ENCODE assay signal across 22 cellular contexts in genomic region chr1:17244826-17245740, GRCh38. TPM values are rescaled to one million over a fixed set of nuclear protein-coding genes. Genes with fewer than 3 reads are reported as not detected.
DNase-seq lines count a peak whose midpoint lies in the region; ATAC-seq and TF ChIP-seq lines count a peak whose summit lies in the region.
"Had no signal": no experiment of that assay in that cellular context is flagged by ENCODE, and none has a peak within 500 bp of the region (broad histone marks: within the 10 kb centered on the region; RNA-seq: fewer than 3 reads in every experiment).

No MANE protein-coding gene starts in this region.

- no peaks in the 10 kb centered on the region for H3K9me3 ChIP-seq in neuronal stem cell (replicated peaks in 1 of 2; ENCODE audit: control insufficient read depth in 2 of 2, insufficient read depth in 1 of 2, low read depth in 1 of 2, low read length in 2 of 2)
- H3K9me3 ChIP-seq in ascending aorta = no peaks in the 10 kb centered on the region
- H3K9me3 ChIP-seq: heart left ventricle had no signal

- no peak overlapping the region for H2BK5ac ChIP-seq in neuronal stem cell (ENCODE audit: low read length)

- H3K4ac ChIP-seq in neuronal stem cell (ENCODE audit: low read length) = peak overlapping the region; percentile 71

- intact Hi-C loops in ascending aorta (cut with DNase I) = no loop called here

- H3K9ac ChIP-seq in neuronal stem cell (ENCODE audit: low read depth, low read length, poor library complexity) = peak overlapping the region; percentile 55

- peaks cover 3 to 21% of the 10 kb centered on the region in 2 donors for H3K4me1 ChIP-seq in neuronal stem cell (ENCODE audit: control insufficient read depth in 2 of 2, insufficient read depth in 1 of 2, low read depth in 1 of 2, low read length in 2 of 2)
- H3K4me1 ChIP-seq in ascending aorta = no peaks in the 10 kb centered on the region
- H3K4me1 ChIP-seq: heart left ventricle had no signal

- H3K27ac ChIP-seq in neuronal stem cell (replicated peaks; ENCODE audit: low read length) (no peak overlapping the region), ascending aorta (no peak overlapping the region)
- H3K27ac ChIP-seq: epithelial cell of prostate, heart left ventricle had no signal

- no peak overlapping the region for H4K8ac ChIP-seq in neuronal stem cell (ENCODE audit: low read depth, low read length)

- H2AFZ ChIP-seq in neuronal stem cell (ENCODE audit: low read length) = peak overlapping the region; percentile 18

- H3K27me3 Mint-ChIP-seq in effector memory CD8-positive, alpha-beta T cell = peaks cover 23 to 68% of the 10 kb centered on the region in 2 donors

- no peaks in the 10 kb centered on the region for H3K36me3 ChIP-seq in neuronal stem cell (replicated peaks in 1 of 2; ENCODE audit: control insufficient read depth in 2 of 2, insufficient read depth in 2 of 2, low read length in 2 of 2)
- H3K36me3 ChIP-seq in ascending aorta = no peaks in the 10 kb centered on the region
- H3K36me3 ChIP-seq: heart left ventricle had no signal

- H4K91ac ChIP-seq in neuronal stem cell (ENCODE audit: low read depth, low read length, poor library complexity) = no peak overlapping the region

- H3K4me1 Mint-ChIP-seq in effector memory CD8-positive, alpha-beta T cell (ENCODE audit: low read depth in 2 of 2) = peaks cover 0 to 2% of the 10 kb centered on the region in 2 donors
- H3K4me1 Mint-ChIP-seq: activated naive CD8-positive, alpha-beta T cell treated with anti-CD3 and anti-CD28 coated beads, Interleukin-2, amount 10 ng/mL, durations not matched to agents 7 days and 5 days; T-cell had no signal

- H3K4me3 ChIP-seq in neuronal stem cell (ENCODE audit: low read length in 2 of 2) = no peak overlapping the region
- no peak overlapping the region for H3K4me3 ChIP-seq in ascending aorta
- H3K4me3 ChIP-seq: heart left ventricle had no signal

- H3K18ac ChIP-seq in neuronal stem cell (ENCODE audit: low read length) = peak overlapping the region; percentile 83

- H3K9me3 Mint-ChIP-seq in effector memory CD8-positive, alpha-beta T cell = no peaks in the 10 kb centered on the region
- H3K9me3 Mint-ChIP-seq: activated naive CD8-positive, alpha-beta T cell treated with anti-CD3 and anti-CD28 coated beads, Interleukin-2, amount 10 ng/mL, durations not matched to agents 7 days and 5 days; natural killer cell treated with Interleukin-12 subunit alpha and Interleukin-12 subunit beta and Interleukin-15 and Interleukin-18, amount 100 ng/mL, for 72 hours; T-cell had no signal

- H3K4me2 ChIP-seq in neuronal stem cell (ENCODE audit: insufficient read depth, low read length, poor library complexity, severe bottlenecking) = no peak overlapping the region

- H3K23ac ChIP-seq in neuronal stem cell (ENCODE audit: low read depth, low read length, poor library complexity) = no peak overlapping the region

- no peak for TF ChIP-seq CTCF in ascending aorta (IDR thresholded peaks at IDR 0.05)

- ATAC-seq in GM19455 (IDR thresholded peaks at IDR 0.05; ENCODE audit: unreplicated experiment) = no peak
- ATAC-seq in effector memory CD8-positive, alpha-beta T cell (replicated peaks) = no peak
- ATAC-seq: activated CD4-positive, CD25-positive, alpha-beta regulatory T cell treated with anti-CD3 and anti-CD28 coated beads, Interleukin-2, amount 50 U/mL, for 24 hours; heart left ventricle; left cardiac atrium; natural killer cell treated with Interleukin-12 subunit alpha and Interleukin-12 subunit beta and Interleukin-15 and Interleukin-18, amount 100 ng/mL, for 72 hours; T-cell had no signal

- no peak overlapping the region for H3K4me3 Mint-ChIP-seq in effector memory CD8-positive, alpha-beta T cell
- H3K4me3 Mint-ChIP-seq: activated naive CD8-positive, alpha-beta T cell treated with anti-CD3 and anti-CD28 coated beads, Interleukin-2, amount 10 ng/mL, durations not matched to agents 7 days and 5 days; CD14-positive monocyte; natural killer cell treated with Interleukin-12 subunit alpha and Interleukin-12 subunit beta and Interleukin-15 and Interleukin-18, amount 100 ng/mL, for 72 hours; T-cell had no signal

- no CpG with 5 or more reads among the region's 14 CpGs for WGBS in neuronal stem cell (ENCODE audit: extremely low coverage in 2 of 2, insufficient read length in 2 of 2, insufficient replicate concordance in 1 of 2), 2 donors

- DNase-seq in DMS53 (lab: John Stamatoyannopoulos, UW) (peak; percentile 15), DMS53 treated with DMSO at 0.1 percent for 48 hours (lab: John Stamatoyannopoulos, UW; ENCODE audit: unreplicated experiment) (no peak), NCI-H1694 treated with DMSO at 0.1 percent for 48 hours (lab: John Stamatoyannopoulos, UW) (peak; percentile 66), ecto neural progenitor cell (ENCODE audit: low spot score) (peak; percentile 61), neuronal stem cell (ENCODE audit: low spot score) (no peak), ascending aorta (ENCODE audit: low spot score in 2 of 2) (no peak)
- DNase-seq in effector memory CD8-positive, alpha-beta T cell = no peak
- DNase-seq: 8988T; activated naive CD8-positive, alpha-beta T cell treated with anti-CD3 and anti-CD28 coated beads, Interleukin-2, amount 10 ng/mL, durations not matched to agents 7 days and 5 days; activated T-cell treated with anti-CD3 and anti-CD28 coated beads for 4 hours; heart left ventricle; KG1; left cardiac atrium; NCI-H187 treated with DMSO at 0.1 percent for 48 hours; stimulated activated naive CD4-positive, alpha-beta T cell treated with Interleukin-2 at 50 U/mL for 16 hours; T-cell had no signal

- H3K27me3 ChIP-seq in neuronal stem cell (ENCODE audit: control insufficient read depth in 3 of 3, insufficient read depth in 3 of 3, low read depth in 1 of 3, low read length in 3 of 3) (peaks cover 0 to 50% (median 0%) of the 10 kb centered on the region in 3 experiments), ascending aorta (no peaks in the 10 kb centered on the region)

- peak overlapping the region; percentile 57 for H2AK5ac ChIP-seq in neuronal stem cell (ENCODE audit: low read depth, low read length)

- no peak overlapping the region for H2BK120ac ChIP-seq in neuronal stem cell (ENCODE audit: low read depth, low read length)

- H3K79me1 ChIP-seq in neuronal stem cell (ENCODE audit: low read depth, low read length) = no peaks in the 10 kb centered on the region

- no peak overlapping the region for H3K14ac ChIP-seq in neuronal stem cell (ENCODE audit: low read length)

- no peaks in the 10 kb centered on the region for H3K36me3 Mint-ChIP-seq in effector memory CD8-positive, alpha-beta T cell (ENCODE audit: insufficient read depth)
- H3K36me3 Mint-ChIP-seq: activated naive CD8-positive, alpha-beta T cell treated with anti-CD3 and anti-CD28 coated beads, Interleukin-2, amount 10 ng/mL, durations not matched to agents 7 days and 5 days; CD14-positive monocyte; natural killer cell treated with Interleukin-12 subunit alpha and Interleukin-12 subunit beta and Interleukin-15 and Interleukin-18, amount 100 ng/mL, for 72 hours; T-cell had no signal

- no peak overlapping the region for H2BK12ac ChIP-seq in neuronal stem cell (ENCODE audit: low read length)

- H2BK15ac ChIP-seq in neuronal stem cell (ENCODE audit: low read length) = no peak overlapping the region

- no peak overlapping the region for H3K27ac Mint-ChIP-seq in effector memory CD8-positive, alpha-beta T cell
- H3K27ac Mint-ChIP-seq: activated naive CD8-positive, alpha-beta T cell treated with anti-CD3 and anti-CD28 coated beads, Interleukin-2, amount 10 ng/mL, durations not matched to agents 7 days and 5 days; CD14-positive monocyte; natural killer cell treated with Interleukin-12 subunit alpha and Interleukin-12 subunit beta and Interleukin-15 and Interleukin-18, amount 100 ng/mL, for 72 hours; T-cell had no signal

RNA-seq across cellular contexts. Expression of gene PADI3, which starts 3.8 kb away (rescaled TPM):
- polyA plus RNA-seq in neuronal stem cell (2013, experiment 1 of 2) = 0.38 TPM
- 0.36 TPM for polyA plus RNA-seq in neuronal stem cell (2013, experiment 2 of 2)
- total RNA-seq in ascending aorta = not detected
- total RNA-seq: activated naive CD8-positive, alpha-beta T cell treated with anti-CD3 and anti-CD28 coated beads, Interleukin-2, amount 10 ng/mL, durations not matched to agents 7 days and 5 days; cerebellum; heart left ventricle; left cardiac atrium; natural killer cell treated with Interleukin-12 subunit alpha and Interleukin-12 subunit beta and Interleukin-15 and Interleukin-18, amount 100 ng/mL, for 72 hours; T-cell had no signal
- polyA plus RNA-seq: CD14-positive monocyte, heart left ventricle had no signal

RNA-seq across cellular contexts. Expression of gene PADI1, which starts 40.2 kb away (rescaled TPM):
- 0.18 TPM for polyA plus RNA-seq in neuronal stem cell (2013, experiment 1 of 2)
- polyA plus RNA-seq in neuronal stem cell (2013, experiment 2 of 2) = 0.11 TPM
- total RNA-seq in ascending aorta = not detected
- total RNA-seq: activated naive CD8-positive, alpha-beta T cell treated with anti-CD3 and anti-CD28 coated beads, Interleukin-2, amount 10 ng/mL, durations not matched to agents 7 days and 5 days; heart left ventricle; left cardiac atrium; natural killer cell treated with Interleukin-12 subunit alpha and Interleukin-12 subunit beta and Interleukin-15 and Interleukin-18, amount 100 ng/mL, for 72 hours; T-cell had no signal
- polyA plus RNA-seq: CD14-positive monocyte had no signal

Comparison
In these comparisons a context has a peak if more than half of its experiments do, and no peak if none do; other contexts are left out.
1. DNase-seq: peak in DMS53 (single experiment), NCI-H1694 treated with DMSO at 0.1 percent for 48 hours (single experiment) and ecto neural progenitor cell (single experiment); none in DMS53 treated with DMSO at 0.1 percent for 48 hours (single experiment), neuronal stem cell (single experiment), effector memory CD8-positive, alpha-beta T cell (0 of 3) and ascending aorta (0 of 2).